9 cellular contexts compared by ENCODE assay signal in genomic region chr2:20677301-20678176, GRCh38. TPM values are rescaled to one million over a fixed set of nuclear protein-coding genes. Genes with fewer than 3 reads are reported as not detected.
DNase-seq lines count a peak whose midpoint lies in the region; ATAC-seq and TF ChIP-seq lines count a peak whose summit lies in the region.
"Had no signal": no experiment of that assay in that cellular context is flagged by ENCODE, and none has a peak within 500 bp of the region (broad histone marks: within the 10 kb centered on the region; RNA-seq: fewer than 3 reads in every experiment).

No MANE protein-coding gene starts in this region.

- H3K9me2 ChIP-seq in OCI-LY7 (ENCODE audit: insufficient read depth, low read length): no peaks in the 10 kb centered on the region

- CTCF ChIA-PET in OCI-LY7 (lab: Charles Lee; ENCODE audit: unreplicated experiment): interaction anchor here (0.6 to 3.4 kb wide), 9 partner anchors 15 to 286 kb away, joined by 3 to 25 read pairs (median 7); partner anchors contain the start of gene HS1BP3

- H3K27ac ChIP-seq in OCI-LY7 (ENCODE audit: low read depth, low read length, poor library complexity, severe bottlenecking): peak overlapping the region; percentile 86

- POLR2A ChIA-PET in OCI-LY7 (lab: Charles Lee): interaction anchor here (0.5 to 5.1 kb wide), 18 partner anchors 8 to 185 kb away, joined by 3 to 30 read pairs (median 6); partner anchors contain the start of genes GDF7, HS1BP3 and LDAH

- H3K4me3 ChIP-seq in OCI-LY7 (ENCODE audit: low read depth, low read length, poor library complexity, severe bottlenecking) (peak overlapping the region; percentile 1), retinal pigment epithelial cell (ENCODE audit: low read length) (no peak overlapping the region)

- H3K27ac Mint-ChIP-seq in activated T-cell treated with anti-CD3 and anti-CD28 coated beads, Interleukin-2, amount 50 U/mL, for 24 hours: no peak overlapping the region
- H3K27ac Mint-ChIP-seq: activated naive CD4-positive, alpha-beta T cell treated with anti-CD3 and anti-CD28 coated beads for 36 hours had no signal

- no peaks in the 10 kb centered on the region for H3K36me3 ChIP-seq in OCI-LY7 (ENCODE audit: insufficient read depth, low read length)

- peaks cover 24% of the 10 kb centered on the region for H3K36me3 Mint-ChIP-seq in activated T-cell treated with anti-CD3 and anti-CD28 coated beads, Interleukin-2, amount 50 U/mL, for 24 hours (ENCODE audit: low read depth)

- H2AFZ ChIP-seq in OCI-LY7 (ENCODE audit: low read length): peak overlapping the region; percentile 44; the same call in 1 of the 2 replicates

- TF ChIP-seq CTCF in OCI-LY7 (conservative IDR thresholded peaks at IDR 0.05; ENCODE audit: low read length): peak; percentile 79
- peak; percentile 24 for TF ChIP-seq CTCF in retinal pigment epithelial cell (conservative IDR thresholded peaks at IDR 0.05; ENCODE audit: low read depth, low read length)

- intact Hi-C loops in OCI-LY7 (cut with micrococcal nuclease; ENCODE audit: unreplicated experiment): loop anchor here (2.0 to 5.0 kb wide), 3 partner anchors 67 to 285 kb away; partner anchors contain the start of gene LDAH

- no peaks in the 10 kb centered on the region for H4K20me1 ChIP-seq in OCI-LY7 (ENCODE audit: insufficient read depth, low read length)

- BruUV-seq in OCI-LY7 (replicated peaks; lab: Mats Ljungman, UMichigan): no TSS peak

- ATAC-seq in GM18868 (IDR thresholded peaks at IDR 0.05; ENCODE audit: unreplicated experiment): peak; percentile 35
- ATAC-seq in HG02678 (IDR thresholded peaks at IDR 0.05; ENCODE audit: unreplicated experiment): peak; percentile 29

- peaks cover 40% of the 10 kb centered on the region for H3K4me1 ChIP-seq in OCI-LY7 (ENCODE audit: insufficient read depth, low read length, poor library complexity, severe bottlenecking)

- no peaks in the 10 kb centered on the region for H3K9me3 Mint-ChIP-seq in activated T-cell treated with anti-CD3 and anti-CD28 coated beads, Interleukin-2, amount 50 U/mL, for 24 hours
- H3K9me3 Mint-ChIP-seq: activated naive CD4-positive, alpha-beta T cell treated with anti-CD3 and anti-CD28 coated beads for 36 hours had no signal

- H3K4me2 ChIP-seq in OCI-LY7 (ENCODE audit: low read length): peak overlapping the region; percentile 69

- H3K4me3 Mint-ChIP-seq in activated T-cell treated with anti-CD3 and anti-CD28 coated beads, Interleukin-2, amount 50 U/mL, for 24 hours: no peak overlapping the region
- H3K4me3 Mint-ChIP-seq: activated naive CD4-positive, alpha-beta T cell treated with anti-CD3 and anti-CD28 coated beads for 36 hours had no signal

- H3K9me3 ChIP-seq in OCI-LY7 (ENCODE audit: low read length): no peaks in the 10 kb centered on the region

- H3K27me3 Mint-ChIP-seq in activated T-cell treated with anti-CD3 and anti-CD28 coated beads, Interleukin-2, amount 50 U/mL, for 24 hours: peaks cover 16% of the 10 kb centered on the region

- no peaks in the 10 kb centered on the region for H3K4me1 Mint-ChIP-seq in activated T-cell treated with anti-CD3 and anti-CD28 coated beads, Interleukin-2, amount 50 U/mL, for 24 hours (ENCODE audit: low read depth)

- DNase-seq in OCI-LY7 (ENCODE audit: low spot score) (peak; percentile 53), retinal pigment epithelial cell (ENCODE audit: low read depth) (no peak), activated T-cell treated with anti-CD3 and anti-CD28 coated beads for 4 hours (no peak), NCI-H2196 (lab: John Stamatoyannopoulos, UW; ENCODE audit: unreplicated experiment) (no peak)
- DNase-seq in activated T-cell treated with anti-CD3 and anti-CD28 coated beads, Interleukin-2, amount 50 U/mL, for 24 hours: no peak
- DNase-seq: activated naive CD4-positive, alpha-beta T cell treated with anti-CD3 and anti-CD28 coated beads for 36 hours; head of caudate nucleus had no signal

- no peaks in the 10 kb centered on the region for H3K79me2 ChIP-seq in OCI-LY7 (ENCODE audit: insufficient read depth, low read depth, low read length)

RNA-seq across cellular contexts. Expression of gene GDF7, which starts 10.6 kb away (rescaled TPM):
- 0.06 and 0.10 TPM in 2 replicates for total RNA-seq in OCI-LY7 (2014; rRNA removed; shearing (Covaris generic))
- 0.06 and 0.13 TPM in 2 replicates for total RNA-seq in OCI-LY7 (2022)
- total RNA-seq: activated naive CD4-positive, alpha-beta T cell treated with anti-CD3 and anti-CD28 coated beads for 36 hours had no signal

RNA-seq across cellular contexts. Expression of gene HS1BP3, which starts 26.6 kb away (rescaled TPM):
- total RNA-seq in OCI-LY7 (2014; rRNA removed; shearing (Covaris generic)): 9.5 and 10.6 TPM in 2 replicates
- 15.0 and 15.2 TPM in 2 replicates for total RNA-seq in OCI-LY7 (2022)
